ENCODE assay signal across 25 cellular contexts in the genomic region with DNA sequence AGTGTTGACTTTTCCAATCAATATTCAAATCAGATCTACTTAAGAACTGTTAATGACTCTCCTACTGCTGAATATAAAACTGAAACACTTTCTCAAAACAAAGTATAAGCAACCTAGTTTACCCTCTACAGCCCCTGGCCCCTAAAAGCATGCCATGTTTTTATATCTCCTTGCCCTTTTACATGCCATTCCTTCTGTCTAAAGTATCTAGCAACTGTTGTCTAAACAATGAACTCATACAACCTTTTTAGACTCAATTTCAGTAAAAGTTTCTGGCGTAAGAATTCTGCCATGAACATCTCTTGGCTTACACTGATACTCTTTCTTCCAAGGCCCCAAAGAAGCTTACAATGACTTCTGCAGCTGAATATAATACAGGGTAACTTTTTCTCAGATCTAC.
"Had no signal": no experiment of that assay in that cellular context is flagged by ENCODE, and none has a peak within 500 bp of the region (broad histone marks: within the 10 kb centered on the region; RNA-seq: fewer than 3 reads in every experiment).

No MANE protein-coding gene starts in this region.

- H3K4me1 Mint-ChIP-seq: activated CD4-positive, alpha-beta T cell treated with anti-CD3 and anti-CD28 coated beads, Interleukin-2, amount 10 ng/mL, durations not matched to agents 7 days and 5 days; activated naive CD8-positive, alpha-beta T cell treated with anti-CD3 and anti-CD28 coated beads, Interleukin-2, amount 10 ng/mL, durations not matched to agents 7 days and 5 days; mesothelial cell of epicardium had no signal

- H3K4me3 Mint-ChIP-seq: activated CD4-positive, alpha-beta T cell treated with anti-CD3 and anti-CD28 coated beads, Interleukin-2, amount 10 ng/mL, durations not matched to agents 7 days and 5 days; activated naive CD8-positive, alpha-beta T cell treated with anti-CD3 and anti-CD28 coated beads, Interleukin-2, amount 10 ng/mL, durations not matched to agents 7 days and 5 days; activated T-cell treated with anti-CD3 and anti-CD28 coated beads, Interleukin-2, amount 50 U/mL, for 4 hours; dendritic cell treated with granulocyte-macrophage colony-stimulating factor and Interleukin-4, amounts not matched to agents 40 ng/mL and 50 ng/mL, for 4 days; mesothelial cell of epicardium; naive thymus-derived CD8-positive, alpha-beta T cell; stimulated activated naive B cell treated with anti-CD40 and anti-IgM and Interleukin-4, amounts not matched to agents 10 μg/mL and 1 μg/mL and 100 μg/mL, for 72 hours; T-helper 2 cell treated with Interferon-gamma antibody and Interleukin-4, amounts not matched to agents 5 μg/mL and 100 μg/mL, for 36 hours had no signal

- H3K27me3 ChIP-seq: foreskin keratinocyte, neutrophil, pancreas, right lobe of liver, transverse colon had no signal

- H3K4me1 ChIP-seq: foreskin keratinocyte, lower lobe of right lung, transverse colon had no signal

- H3K27ac ChIP-seq: foreskin keratinocyte, lower lobe of right lung, neutrophil, pancreas, right lobe of liver, skin epidermis, transverse colon, WERI-Rb-1 had no signal

- H3K27me3 Mint-ChIP-seq: activated CD4-positive, alpha-beta T cell treated with anti-CD3 and anti-CD28 coated beads, Interleukin-2, amount 10 ng/mL, durations not matched to agents 7 days and 5 days; activated naive CD8-positive, alpha-beta T cell treated with anti-CD3 and anti-CD28 coated beads, Interleukin-2, amount 10 ng/mL, durations not matched to agents 7 days and 5 days; dendritic cell treated with granulocyte-macrophage colony-stimulating factor and Interleukin-4, amounts not matched to agents 40 ng/mL and 50 ng/mL, for 4 days; naive thymus-derived CD8-positive, alpha-beta T cell; stimulated activated naive B cell treated with anti-CD40 and anti-IgM and Interleukin-4, amounts not matched to agents 10 μg/mL and 1 μg/mL and 100 μg/mL, for 72 hours had no signal

- H3K9me3 Mint-ChIP-seq: activated CD4-positive, alpha-beta T cell treated with anti-CD3 and anti-CD28 coated beads, Interleukin-2, amount 10 ng/mL, durations not matched to agents 7 days and 5 days; activated naive CD8-positive, alpha-beta T cell treated with anti-CD3 and anti-CD28 coated beads, Interleukin-2, amount 10 ng/mL, durations not matched to agents 7 days and 5 days; activated T-cell treated with anti-CD3 and anti-CD28 coated beads, Interleukin-2, amount 50 U/mL, for 4 hours; dendritic cell treated with granulocyte-macrophage colony-stimulating factor and Interleukin-4, amounts not matched to agents 40 ng/mL and 50 ng/mL, for 4 days; mesothelial cell of epicardium; naive thymus-derived CD8-positive, alpha-beta T cell; stimulated activated naive B cell treated with anti-CD40 and anti-IgM and Interleukin-4, amounts not matched to agents 10 μg/mL and 1 μg/mL and 100 μg/mL, for 72 hours; T-helper 2 cell treated with Interferon-gamma antibody and Interleukin-4, amounts not matched to agents 5 μg/mL and 100 μg/mL, for 36 hours had no signal

- DNase-seq: activated CD4-positive, alpha-beta T cell treated with anti-CD3 and anti-CD28 coated beads, Interleukin-2, amount 10 ng/mL, durations not matched to agents 7 days and 5 days; activated CD4-positive, CD25-positive, alpha-beta regulatory T cell treated with anti-CD3 and anti-CD28 coated beads, Interleukin-2, amount 50 U/mL, for 72 hours; activated CD8-positive, alpha-beta memory T cell treated with anti-CD3 and anti-CD28 coated beads for 24 hours; activated CD8-positive, alpha-beta memory T cell treated with anti-CD3 and anti-CD28 coated beads, Interleukin-2, amount 50 U/mL, for 4 hours; activated effector memory CD4-positive, alpha-beta T cell treated with Interleukin-2 at 50 U/mL for 16 hours; activated naive CD8-positive, alpha-beta T cell treated with anti-CD3 and anti-CD28 coated beads, Interleukin-2, amount 10 ng/mL, durations not matched to agents 7 days and 5 days; activated T-cell treated with anti-CD3 and anti-CD28 coated beads, Interleukin-2, amount 50 U/mL, for 4 hours; amygdala; effector CD4-positive, alpha-beta T cell; foreskin keratinocyte; lower lobe of right lung; naive thymus-derived CD8-positive, alpha-beta T cell; pancreas; right lobe of liver; stimulated activated CD4-positive, alpha-beta T cell treated with anti-CD3 and anti-CD28 coated beads, Interleukin-2, amount 100 ng/mL, for 24 hours; stimulated activated naive B cell treated with anti-CD40 and anti-IgM and Interleukin-4, amounts not matched to agents 10 μg/mL and 1 μg/mL and 100 μg/mL, for 72 hours; transverse colon; WERI-Rb-1 had no signal

- H3K27ac Mint-ChIP-seq: activated CD4-positive, alpha-beta T cell treated with anti-CD3 and anti-CD28 coated beads, Interleukin-2, amount 10 ng/mL, durations not matched to agents 7 days and 5 days; activated naive CD8-positive, alpha-beta T cell treated with anti-CD3 and anti-CD28 coated beads, Interleukin-2, amount 10 ng/mL, durations not matched to agents 7 days and 5 days; dendritic cell treated with granulocyte-macrophage colony-stimulating factor and Interleukin-4, amounts not matched to agents 40 ng/mL and 50 ng/mL, for 4 days; mesothelial cell of epicardium; stimulated activated naive B cell treated with anti-CD40 and anti-IgM and Interleukin-4, amounts not matched to agents 10 μg/mL and 1 μg/mL and 100 μg/mL, for 72 hours; T-helper 2 cell treated with Interferon-gamma antibody and Interleukin-4, amounts not matched to agents 5 μg/mL and 100 μg/mL, for 36 hours had no signal

- ATAC-seq: activated T-cell treated with anti-CD3 and anti-CD28 coated beads, Interleukin-2, amount 50 U/mL, for 4 hours; foreskin keratinocyte; left lobe of liver; lower lobe of right lung; naive thymus-derived CD8-positive, alpha-beta T cell; pancreas; SK-N-SH treated with all-trans-retinoic acid at 6 μM for 48 hours; stimulated activated naive B cell treated with anti-CD40 and anti-IgM and Interleukin-4, amounts not matched to agents 10 μg/mL and 1 μg/mL and 100 μg/mL, for 72 hours had no signal

- H3K4me3 ChIP-seq: lower lobe of right lung, pancreas, right lobe of liver, skin epidermis, transverse colon had no signal

- H3K9me3 ChIP-seq: lower lobe of right lung, neutrophil, pancreas, right lobe of liver, transverse colon had no signal
